In the genomic region with DNA sequence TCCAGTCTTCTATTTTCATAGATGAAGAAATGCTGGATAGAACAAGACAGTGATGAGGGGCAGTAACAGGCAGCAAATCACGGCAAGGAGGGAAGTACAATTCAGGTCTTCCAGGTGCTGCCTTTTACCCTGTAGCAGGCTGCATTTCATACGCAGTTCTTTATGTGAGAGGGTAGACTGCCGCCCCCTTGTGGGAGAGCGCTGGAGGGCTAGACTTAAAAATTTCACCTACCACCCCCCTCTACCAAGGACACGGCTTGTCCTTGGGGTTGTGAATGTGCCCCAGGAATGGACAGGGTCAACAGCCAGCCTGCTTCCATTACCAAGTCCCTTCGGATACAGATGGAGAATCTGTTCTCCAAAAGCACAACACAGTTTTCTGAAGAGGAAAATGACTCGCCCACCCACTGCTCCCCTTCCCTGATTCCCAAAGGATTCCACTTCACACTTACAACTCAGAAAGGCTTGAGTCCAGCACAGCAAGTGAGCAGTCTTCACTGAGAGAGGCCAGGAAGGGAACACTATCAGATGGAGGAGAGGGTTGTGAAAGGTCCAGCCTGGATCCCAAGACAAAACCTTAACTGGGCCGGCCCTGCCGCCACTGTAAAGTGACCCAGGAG, we compare ENCODE assay signal across 8 cellular contexts. TPM values are rescaled to one million over a fixed set of nuclear protein-coding genes. Genes with fewer than 3 reads are reported as not detected.
DNase-seq lines count a peak whose midpoint lies in the region; ATAC-seq, FAIRE-seq and TF ChIP-seq lines count a peak whose summit lies in the region.

No MANE protein-coding gene starts in this region.

- CTCF ChIA-PET in PC-3 (lab: Charles Lee), result no interaction called here

- H3K27me3 ChIP-seq in PC-3 (ENCODE audit: low read length), result no peaks in the 10 kb centered on the region

- intact Hi-C loops in PC-3 (cut with micrococcal nuclease), result no loop called here
- intact Hi-C loops in activated T-helper 2 cell treated with anti-CD3 and anti-CD28 coated beads, Interferon-gamma antibody, Interleukin-2, Interleukin-4, amounts not matched to agents 10 μg/mL and 5 μg/mL and 100 μg/mL, durations not matched to agents 14 hours and 24 hours and 36 hours (cut with micrococcal nuclease), result no loop called here

- no peak overlapping the region for H3K27ac Mint-ChIP-seq in activated T-helper 2 cell treated with anti-CD3 and anti-CD28 coated beads, Interferon-gamma antibody, Interleukin-2, Interleukin-4, amounts not matched to agents 10 μg/mL and 5 μg/mL and 100 μg/mL, durations not matched to agents 14 hours and 24 hours and 36 hours

- H2AFZ ChIP-seq in PC-3 (ENCODE audit: low read length), result no peak overlapping the region

- POLR2A ChIA-PET in PC-3 (lab: Charles Lee; ENCODE audit: unreplicated experiment), result no interaction called here

- TF ChIP-seq CTCF in GM13976 (IDR thresholded peaks at IDR 0.05; ENCODE audit: borderline replicate concordance, control extremely low read depth, extremely low read depth, insufficient read depth, missing control alignments) (peak; percentile 59), PC-3 (conservative IDR thresholded peaks at IDR 0.05; ENCODE audit: low read depth, low read length) (peak; percentile 73)

- BruUV-seq in PC-3 (replicated peaks; lab: Mats Ljungman, UMichigan), result no TSS peak

- peaks cover 26% of the 10 kb centered on the region for H3K4me1 Mint-ChIP-seq in activated T-helper 2 cell treated with anti-CD3 and anti-CD28 coated beads, Interferon-gamma antibody, Interleukin-2, Interleukin-4, amounts not matched to agents 10 μg/mL and 5 μg/mL and 100 μg/mL, durations not matched to agents 14 hours and 24 hours and 36 hours (ENCODE audit: low read depth)

- ATAC-seq in PC-3 (no peak), HG03139 (IDR thresholded peaks at IDR 0.05; ENCODE audit: unreplicated experiment) (no peak)

- no peak overlapping the region for H3K9ac ChIP-seq in PC-3 (ENCODE audit: low read length)

- DNase-seq in GM13976 (ENCODE audit: low spot score), result peak; percentile 37
- DNase-seq in PC-3, result peak; percentile 35
- peak; percentile 38 for DNase-seq in activated T-helper 2 cell treated with anti-CD3 and anti-CD28 coated beads, Interferon-gamma antibody, Interleukin-2, Interleukin-4, amounts not matched to agents 10 μg/mL and 5 μg/mL and 100 μg/mL, durations not matched to agents 14 hours and 24 hours and 36 hours (ENCODE audit: low spot score)
- peak; percentile 61 for DNase-seq in iPS-NIHi11 (ENCODE audit: low spot score)
- DNase-seq in stimulated activated CD8-positive, alpha-beta memory T cell treated with anti-CD3 and anti-CD28 coated beads, Interleukin-2, amount 100 ng/mL, for 48 hours (ENCODE audit: low read depth in 2 of 2), result peak; percentile 45 to 46
- no peak for DNase-seq in HTR-8/SVneo (ENCODE audit: insufficient read length, low spot score)
- DNase-seq in NCI-H2107 treated with DMSO at 0.1 percent for 48 hours (lab: John Stamatoyannopoulos, UW; ENCODE audit: unreplicated experiment), result no peak

- no peak overlapping the region for H3K4me3 Mint-ChIP-seq in activated T-helper 2 cell treated with anti-CD3 and anti-CD28 coated beads, Interferon-gamma antibody, Interleukin-2, Interleukin-4, amounts not matched to agents 10 μg/mL and 5 μg/mL and 100 μg/mL, durations not matched to agents 14 hours and 24 hours and 36 hours (ENCODE audit: low read depth)

- no peaks in the 10 kb centered on the region for H3K27me3 Mint-ChIP-seq in activated T-helper 2 cell treated with anti-CD3 and anti-CD28 coated beads, Interferon-gamma antibody, Interleukin-2, Interleukin-4, amounts not matched to agents 10 μg/mL and 5 μg/mL and 100 μg/mL, durations not matched to agents 14 hours and 24 hours and 36 hours (ENCODE audit: low read depth)

- peaks cover 8% of the 10 kb centered on the region; the same call in 1 of the 2 replicates for H4K20me1 ChIP-seq in PC-3 (ENCODE audit: low read length)

- H3K9me3 ChIP-seq in PC-3 (ENCODE audit: low read length), result no peaks in the 10 kb centered on the region

- peaks cover 21% of the 10 kb centered on the region for H3K4me1 ChIP-seq in PC-3 (ENCODE audit: insufficient read depth, low read length)

- FAIRE-seq in HTR-8/SVneo (lab: Jason Lieb, UNC), result no peak

- H3K4me2 ChIP-seq in PC-3 (ENCODE audit: low read length), result no peak overlapping the region

- H3F3A ChIP-seq in PC-3 (ENCODE audit: low read length, unreplicated experiment), result no peaks in the 10 kb centered on the region

- in situ Hi-C loops in GM13976 (cut with MboI; ENCODE audit: low sequenced_read_pairs, unreplicated experiment), result no loop called here

- H3K36me3 ChIP-seq in PC-3 (ENCODE audit: low read depth, low read length), result peaks cover 84% of the 10 kb centered on the region

- peaks cover 79% of the 10 kb centered on the region for H3K36me3 Mint-ChIP-seq in activated T-helper 2 cell treated with anti-CD3 and anti-CD28 coated beads, Interferon-gamma antibody, Interleukin-2, Interleukin-4, amounts not matched to agents 10 μg/mL and 5 μg/mL and 100 μg/mL, durations not matched to agents 14 hours and 24 hours and 36 hours (ENCODE audit: low read depth)

- no peak overlapping the region for H3K27ac ChIP-seq in PC-3 (ENCODE audit: low read length)

- H3K9me3 Mint-ChIP-seq in activated T-helper 2 cell treated with anti-CD3 and anti-CD28 coated beads, Interferon-gamma antibody, Interleukin-2, Interleukin-4, amounts not matched to agents 10 μg/mL and 5 μg/mL and 100 μg/mL, durations not matched to agents 14 hours and 24 hours and 36 hours, result no peaks in the 10 kb centered on the region

- no peaks in the 10 kb centered on the region for H3K9me2 ChIP-seq in PC-3 (replicated peaks; ENCODE audit: low read length)

- H3K4me3 ChIP-seq in PC-3 (ENCODE audit: low read length), result no peak overlapping the region

- H3K79me2 ChIP-seq in PC-3 (ENCODE audit: low read length), result peaks cover 26% of the 10 kb centered on the region

RNA-seq across cellular contexts. Expression of gene WDR77, which starts 7.4 kb away (rescaled TPM):
- 62.1 and 67.9 TPM in 2 replicates for total RNA-seq in PC-3 (2014; rRNA removed)
- total RNA-seq in activated T-helper 2 cell treated with anti-CD3 and anti-CD28 coated beads, Interferon-gamma antibody, Interleukin-2, Interleukin-4, amounts not matched to agents 10 μg/mL and 5 μg/mL and 100 μg/mL, durations not matched to agents 14 hours and 24 hours and 36 hours, result 46.5 and 52.6 TPM in 2 replicates

RNA-seq across cellular contexts. Expression of gene ATP5PB, which starts 7.6 kb away (rescaled TPM):
- 448 and 612 TPM in 2 replicates for total RNA-seq in PC-3 (2014; rRNA removed)
- total RNA-seq in activated T-helper 2 cell treated with anti-CD3 and anti-CD28 coated beads, Interferon-gamma antibody, Interleukin-2, Interleukin-4, amounts not matched to agents 10 μg/mL and 5 μg/mL and 100 μg/mL, durations not matched to agents 14 hours and 24 hours and 36 hours, result 294 and 308 TPM in 2 replicates

RNA-seq across cellular contexts. Expression of gene OVGP1, which starts 14.1 kb away (rescaled TPM):
- total RNA-seq in PC-3 (2014; rRNA removed), result 7.8 and 8.2 TPM in 2 replicates
- 0.57 and 0.85 TPM in 2 replicates for total RNA-seq in activated T-helper 2 cell treated with anti-CD3 and anti-CD28 coated beads, Interferon-gamma antibody, Interleukin-2, Interleukin-4, amounts not matched to agents 10 μg/mL and 5 μg/mL and 100 μg/mL, durations not matched to agents 14 hours and 24 hours and 36 hours

RNA-seq across cellular contexts. Expression of gene C1orf162, which starts 32.1 kb away (rescaled TPM):
- 1.4 TPM in 1 of 2 replicates, not detected in the other for total RNA-seq in PC-3 (2014; rRNA removed)
- total RNA-seq in activated T-helper 2 cell treated with anti-CD3 and anti-CD28 coated beads, Interferon-gamma antibody, Interleukin-2, Interleukin-4, amounts not matched to agents 10 μg/mL and 5 μg/mL and 100 μg/mL, durations not matched to agents 14 hours and 24 hours and 36 hours, result 4.3 and 4.7 TPM in 2 replicates

Comparison
In these comparisons a context has a peak if more than half of its experiments do, and no peak if none do; other contexts are left out.
1. DNase-seq: peak in GM13976 (single experiment), PC-3 (single experiment), activated T-helper 2 cell treated with anti-CD3 and anti-CD28 coated beads, Interferon-gamma antibody, Interleukin-2, Interleukin-4, amounts not matched to agents 10 μg/mL and 5 μg/mL and 100 μg/mL, durations not matched to agents 14 hours and 24 hours and 36 hours (single experiment), iPS-NIHi11 (single experiment) and stimulated activated CD8-positive, alpha-beta memory T cell treated with anti-CD3 and anti-CD28 coated beads, Interleukin-2, amount 100 ng/mL, for 48 hours (2 of 2); none in HTR-8/SVneo (single experiment) and NCI-H2107 treated with DMSO at 0.1 percent for 48 hours (single experiment).